ENCODE assay signal across 1 cellular context in the genomic region with DNA sequence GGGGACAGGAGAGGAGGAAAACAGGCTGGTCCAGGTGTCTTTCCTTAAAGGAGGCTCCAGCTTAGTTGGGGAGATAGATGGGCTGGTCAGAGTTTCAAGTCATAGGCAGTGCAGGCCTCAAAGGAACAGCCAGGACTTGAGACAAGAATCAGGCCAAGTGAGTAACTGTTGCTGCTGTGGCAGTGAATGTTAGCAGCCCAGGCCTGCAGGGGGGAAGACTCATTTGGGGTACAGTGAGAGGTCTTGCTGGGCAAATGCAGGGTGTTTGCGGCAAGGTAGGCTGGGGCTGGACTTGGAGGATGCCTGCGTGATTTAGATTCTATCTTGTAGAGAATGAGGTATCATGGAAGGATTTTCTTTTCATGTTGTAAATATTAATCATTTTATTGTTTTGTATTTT.
TF ChIP-seq lines count a peak whose summit lies in the region.

No MANE protein-coding gene starts in this region.

TF ChIP-seq in GM23338, 12 proteins besides CTCF, POLR2A, EP300 and RAD21:
- TF ChIP-seq POLR2AphosphoS5 (IDR thresholded peaks at IDR 0.05; ENCODE audit: low read depth) (no peak), EZH2phosphoT487 (IDR thresholded peaks at IDR 0.05; ENCODE audit: unreplicated experiment) (no peak), NANOG (IDR thresholded peaks at IDR 0.05; ENCODE audit: borderline replicate concordance) (no peak), ZNF331 (CRISPR knock-in tag; IDR thresholded peaks at IDR 0.05; ENCODE audit: low read depth) (no peak), CREB1 (CRISPR knock-in tag; IDR thresholded peaks at IDR 0.05; ENCODE audit: low read depth) (no peak), STAT1 (IDR thresholded peaks at IDR 0.05; ENCODE audit: unreplicated experiment) (no peak)
- TF ChIP-seq, protein P1, sequence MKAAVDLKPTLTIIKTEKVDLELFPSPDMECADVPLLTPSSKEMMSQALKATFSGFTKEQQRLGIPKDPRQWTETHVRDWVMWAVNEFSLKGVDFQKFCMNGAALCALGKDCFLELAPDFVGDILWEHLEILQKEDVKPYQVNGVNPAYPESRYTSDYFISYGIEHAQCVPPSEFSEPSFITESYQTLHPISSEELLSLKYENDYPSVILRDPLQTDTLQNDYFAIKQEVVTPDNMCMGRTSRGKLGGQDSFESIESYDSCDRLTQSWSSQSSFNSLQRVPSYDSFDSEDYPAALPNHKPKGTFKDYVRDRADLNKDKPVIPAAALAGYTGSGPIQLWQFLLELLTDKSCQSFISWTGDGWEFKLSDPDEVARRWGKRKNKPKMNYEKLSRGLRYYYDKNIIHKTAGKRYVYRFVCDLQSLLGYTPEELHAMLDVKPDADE (IDR thresholded peaks at IDR 0.05) = no peak
- TF ChIP-seq, protein P2, sequence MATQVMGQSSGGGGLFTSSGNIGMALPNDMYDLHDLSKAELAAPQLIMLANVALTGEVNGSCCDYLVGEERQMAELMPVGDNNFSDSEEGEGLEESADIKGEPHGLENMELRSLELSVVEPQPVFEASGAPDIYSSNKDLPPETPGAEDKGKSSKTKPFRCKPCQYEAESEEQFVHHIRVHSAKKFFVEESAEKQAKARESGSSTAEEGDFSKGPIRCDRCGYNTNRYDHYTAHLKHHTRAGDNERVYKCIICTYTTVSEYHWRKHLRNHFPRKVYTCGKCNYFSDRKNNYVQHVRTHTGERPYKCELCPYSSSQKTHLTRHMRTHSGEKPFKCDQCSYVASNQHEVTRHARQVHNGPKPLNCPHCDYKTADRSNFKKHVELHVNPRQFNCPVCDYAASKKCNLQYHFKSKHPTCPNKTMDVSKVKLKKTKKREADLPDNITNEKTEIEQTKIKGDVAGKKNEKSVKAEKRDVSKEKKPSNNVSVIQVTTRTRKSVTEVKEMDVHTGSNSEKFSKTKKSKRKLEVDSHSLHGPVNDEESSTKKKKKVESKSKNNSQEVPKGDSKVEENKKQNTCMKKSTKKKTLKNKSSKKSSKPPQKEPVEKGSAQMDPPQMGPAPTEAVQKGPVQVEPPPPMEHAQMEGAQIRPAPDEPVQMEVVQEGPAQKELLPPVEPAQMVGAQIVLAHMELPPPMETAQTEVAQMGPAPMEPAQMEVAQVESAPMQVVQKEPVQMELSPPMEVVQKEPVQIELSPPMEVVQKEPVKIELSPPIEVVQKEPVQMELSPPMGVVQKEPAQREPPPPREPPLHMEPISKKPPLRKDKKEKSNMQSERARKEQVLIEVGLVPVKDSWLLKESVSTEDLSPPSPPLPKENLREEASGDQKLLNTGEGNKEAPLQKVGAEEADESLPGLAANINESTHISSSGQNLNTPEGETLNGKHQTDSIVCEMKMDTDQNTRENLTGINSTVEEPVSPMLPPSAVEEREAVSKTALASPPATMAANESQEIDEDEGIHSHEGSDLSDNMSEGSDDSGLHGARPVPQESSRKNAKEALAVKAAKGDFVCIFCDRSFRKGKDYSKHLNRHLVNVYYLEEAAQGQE (IDR thresholded peaks at IDR 0.05; ENCODE audit: unreplicated experiment) = no peak
TF ChIP-seq in GM23338: peak in this region for 0.
